31 cellular contexts compared by ENCODE assay signal in genomic region chr22:21714784-21715183, GRCh38. TPM values are rescaled to one million over a fixed set of nuclear protein-coding genes. Genes with fewer than 3 reads are reported as not detected.
A peak's percentile ranks its signal among the peaks of the same experiment; 100 is the strongest.
DNase-seq lines count a peak whose midpoint lies in the region; ATAC-seq, FAIRE-seq and TF ChIP-seq lines count a peak whose summit lies in the region.
"Had no signal": no experiment of that assay in that cellular context is flagged by ENCODE, and none has a peak within 500 bp of the region (broad histone marks: within the 10 kb centered on the region; RNA-seq: fewer than 3 reads in every experiment).

No MANE protein-coding gene starts in this region.

- H3K4me3 ChIP-seq in adipocyte (ENCODE audit: low read length) (no peak overlapping the region), smooth muscle cell (no peak overlapping the region), mucosa of descending colon (no peak overlapping the region)
- H3K4me3 ChIP-seq: esophagus squamous epithelium, K562, lower lobe of right lung, spleen, thyroid gland had no signal

- no peak overlapping the region for H3K27ac ChIP-seq in smooth muscle cell (ENCODE audit: low read depth)
- H3K27ac ChIP-seq: esophagus squamous epithelium, lower lobe of right lung, pancreas, spleen, thyroid gland had no signal

- no peaks in the 10 kb centered on the region for H3F3A ChIP-seq in smooth muscle cell (ENCODE audit: low read depth)

- peaks cover 6 to 15% (median 12%) of the 10 kb centered on the region in 3 donors for H3K36me3 Mint-ChIP-seq in immature natural killer cell
- H3K36me3 Mint-ChIP-seq: activated naive CD8-positive, alpha-beta T cell treated with anti-CD3 and anti-CD28 coated beads for 36 hours; naive thymus-derived CD8-positive, alpha-beta T cell had no signal

- no peak for FAIRE-seq in HTR-8/SVneo (lab: Jason Lieb, UNC)
- FAIRE-seq: K562, pancreas, RCC 7860 had no signal

- no peak for ATAC-seq in mucosa of descending colon
- no peak for ATAC-seq in omental fat pad (ENCODE audit: low FRiP score)
- ATAC-seq: HCT116; naive thymus-derived CD8-positive, alpha-beta T cell had no signal

- no peaks in the 10 kb centered on the region for H3K27me3 ChIP-seq in adipocyte (replicated peaks; ENCODE audit: control insufficient read depth, insufficient read depth, low read length)
- no peaks in the 10 kb centered on the region for H3K27me3 ChIP-seq in smooth muscle cell (ENCODE audit: low read depth)
- H3K27me3 ChIP-seq: esophagus squamous epithelium, pancreas, spleen, thyroid gland had no signal

- WGBS in smooth muscle cell (ENCODE audit: low lambda C conversion rate) = 42% methylated on average over 3 of the region's 3 CpGs

- peaks cover 0 to 5% (median under 1%) of the 10 kb centered on the region in 3 donors for H3K27me3 Mint-ChIP-seq in immature natural killer cell (ENCODE audit: low read depth in 3 of 3)
- H3K27me3 Mint-ChIP-seq: activated B cell treated with CpG ODN at 0.5 μM for 24 hours; activated CD4-positive, alpha-beta T cell treated with anti-CD3 and anti-CD28 coated beads, Interleukin-2, amount 10 ng/mL, durations not matched to agents 7 days and 5 days; activated naive CD8-positive, alpha-beta T cell treated with anti-CD3 and anti-CD28 coated beads for 36 hours; CD8-positive, alpha-beta memory T cell; central memory CD8-positive, alpha-beta T cell; naive thymus-derived CD8-positive, alpha-beta T cell had no signal

- H3K4me1 Mint-ChIP-seq in immature natural killer cell = peaks cover 30 to 33% of the 10 kb centered on the region in 2 donors

- DNase-seq in HTR-8/SVneo (ENCODE audit: insufficient read length, low spot score) = peak; percentile 17
- peak; percentile 7 for DNase-seq in adipocyte (ENCODE audit: low read depth)
- DNase-seq in immature natural killer cell = no peak
- no peak for DNase-seq in smooth muscle cell (lab: John Stamatoyannopoulos, UW; ENCODE audit: unreplicated experiment)
- DNase-seq in NCI-H146 (lab: John Stamatoyannopoulos, UW) = no peak
- no peak for DNase-seq in mucosa of descending colon
- no peak for DNase-seq in omental fat pad (ENCODE audit: low spot score)
- DNase-seq: activated B cell treated with CpG ODN at 0.5 μM for 24 hours; activated CD4-positive, alpha-beta T cell treated with anti-CD3 and anti-CD28 coated beads, Interleukin-2, amount 10 ng/mL, durations not matched to agents 7 days and 5 days; activated gamma-delta T cell; activated naive CD8-positive, alpha-beta T cell treated with anti-CD3 and anti-CD28 coated beads for 36 hours; aorta; CD8-positive, alpha-beta memory T cell; dermis blood vessel endothelial cell; DMS153; esophagus squamous epithelium; foreskin melanocyte; lower lobe of right lung; naive thymus-derived CD8-positive, alpha-beta T cell; NCI-H1092; NCI-H1694 treated with DMSO at 0.1 percent for 48 hours; NCI-H446 treated with DMSO at 0.1 percent for 48 hours; NCI-H774; spleen; T-helper 1 cell; thyroid gland had no signal

- H3K79me2 ChIP-seq in smooth muscle cell (ENCODE audit: low read depth) = no peaks in the 10 kb centered on the region

- H3K9ac ChIP-seq in adipocyte (ENCODE audit: low read length) = no peak overlapping the region
- no peak overlapping the region for H3K9ac ChIP-seq in smooth muscle cell (ENCODE audit: low read depth)

- intact Hi-C loops in mucosa of descending colon (cut with DNase I, micrococcal nuclease) = loop anchor here (5.0 kb wide), 2 partner anchors 228 to 238 kb away; partner anchors contain the start of gene PPM1F (in 1 of the 2)

- H3K9me3 ChIP-seq in adipocyte (ENCODE audit: control insufficient read depth, low read length) (no peaks in the 10 kb centered on the region), smooth muscle cell (replicated peaks; ENCODE audit: low read depth) (no peaks in the 10 kb centered on the region), mucosa of descending colon (no peaks in the 10 kb centered on the region)
- H3K9me3 ChIP-seq: esophagus squamous epithelium, lower lobe of right lung, pancreas, spleen, thyroid gland had no signal

- H2AFZ ChIP-seq in smooth muscle cell (ENCODE audit: low read depth) = no peak overlapping the region

- H3K27ac Mint-ChIP-seq in immature natural killer cell = peak overlapping the region in 4 of 6 donors; percentile 9 to 87 (median 54)
- H3K27ac Mint-ChIP-seq: activated B cell treated with CpG ODN at 0.5 μM for 24 hours; activated CD4-positive, alpha-beta T cell treated with anti-CD3 and anti-CD28 coated beads, Interleukin-2, amount 10 ng/mL, durations not matched to agents 7 days and 5 days; activated naive CD8-positive, alpha-beta T cell treated with anti-CD3 and anti-CD28 coated beads for 36 hours had no signal

- TF ChIP-seq CTCF in smooth muscle cell (IDR thresholded peaks at IDR 0.05; ENCODE audit: borderline replicate concordance, insufficient read depth, poor library complexity, severe bottlenecking) = no peak
- TF ChIP-seq CTCF in mucosa of descending colon (IDR thresholded peaks at IDR 0.05) = no peak
- TF ChIP-seq CTCF in omental fat pad (IDR thresholded peaks at IDR 0.05) = no peak

- no peak overlapping the region for H3K4me3 Mint-ChIP-seq in immature natural killer cell
- H3K4me3 Mint-ChIP-seq: activated B cell treated with CpG ODN at 0.5 μM for 24 hours; activated CD4-positive, alpha-beta T cell treated with anti-CD3 and anti-CD28 coated beads, Interleukin-2, amount 10 ng/mL, durations not matched to agents 7 days and 5 days; activated naive CD8-positive, alpha-beta T cell treated with anti-CD3 and anti-CD28 coated beads for 36 hours; CD8-positive, alpha-beta memory T cell; central memory CD8-positive, alpha-beta T cell; naive thymus-derived CD8-positive, alpha-beta T cell had no signal

- H3K4me1 ChIP-seq in adipocyte (ENCODE audit: control insufficient read depth, insufficient read depth, low read length) = peaks cover 5% of the 10 kb centered on the region
- H3K4me1 ChIP-seq in smooth muscle cell (ENCODE audit: low read depth) = no peaks in the 10 kb centered on the region
- H3K4me1 ChIP-seq in mucosa of descending colon (ENCODE audit: low read depth) = no peaks in the 10 kb centered on the region

- H3K4me2 ChIP-seq in smooth muscle cell = peak overlapping the region; percentile 7

- no peaks in the 10 kb centered on the region for H3K36me3 ChIP-seq in adipocyte (ENCODE audit: control insufficient read depth, insufficient read depth, low read length, severe bottlenecking)
- no peaks in the 10 kb centered on the region for H3K36me3 ChIP-seq in smooth muscle cell (ENCODE audit: low read depth)
- H3K36me3 ChIP-seq in mucosa of descending colon (ENCODE audit: low read depth) = no peaks in the 10 kb centered on the region
- H3K36me3 ChIP-seq: esophagus squamous epithelium, pancreas, thyroid gland had no signal

- no peaks in the 10 kb centered on the region for H4K20me1 ChIP-seq in smooth muscle cell (ENCODE audit: low read depth)

- no peaks in the 10 kb centered on the region for H3K9me3 Mint-ChIP-seq in immature natural killer cell
- H3K9me3 Mint-ChIP-seq: activated B cell treated with CpG ODN at 0.5 μM for 24 hours; activated CD4-positive, alpha-beta T cell treated with anti-CD3 and anti-CD28 coated beads, Interleukin-2, amount 10 ng/mL, durations not matched to agents 7 days and 5 days; activated naive CD8-positive, alpha-beta T cell treated with anti-CD3 and anti-CD28 coated beads for 36 hours; CD8-positive, alpha-beta memory T cell; central memory CD8-positive, alpha-beta T cell; naive thymus-derived CD8-positive, alpha-beta T cell had no signal

RNA-seq across cellular contexts. Expression of gene YPEL1, which starts 20.8 kb away (rescaled TPM):
- polyA plus RNA-seq in immature natural killer cell (100 to 1,000 TPM in 2 of 3 donors, 10 to 100 TPM in 1; 72.9 to 100 (median 100) TPM), smooth muscle cell (4.1 TPM in 2 replicates)
- total RNA-seq in smooth muscle cell (1.2 and 1.8 TPM in 2 replicates), mucosa of descending colon (1 to 10 TPM; 2.7 to 6.8 (median 2.8) TPM), omental fat pad (1 to 10 TPM; 2.0 to 5.4 (median 3.7) TPM)

RNA-seq across cellular contexts. Expression of gene PPIL2, which starts 49.0 kb away (rescaled TPM):
- 10 to 100 TPM; 13.9 to 54.6 (median 14.5) TPM for polyA plus RNA-seq in immature natural killer cell
- 16.3 and 19.2 TPM in 2 replicates for total RNA-seq in smooth muscle cell
- 23.7 and 29.6 TPM in 2 replicates for polyA plus RNA-seq in smooth muscle cell
- total RNA-seq in mucosa of descending colon = 10 to 100 TPM; 42.5 to 68.3 (median 61.6) TPM
- 10 to 100 TPM; 22.8 to 33.6 (median 28.0) TPM for total RNA-seq in omental fat pad

Comparison
In these comparisons a context has a peak if more than half of its experiments do, and no peak if none do; other contexts are left out.
1. DNase-seq: peak in HTR-8/SVneo (single experiment) and adipocyte (single experiment); none in immature natural killer cell (0 of 3), smooth muscle cell (single experiment), NCI-H146 (single experiment), mucosa of descending colon (0 of 3) and omental fat pad (single experiment).